In the genomic region with DNA sequence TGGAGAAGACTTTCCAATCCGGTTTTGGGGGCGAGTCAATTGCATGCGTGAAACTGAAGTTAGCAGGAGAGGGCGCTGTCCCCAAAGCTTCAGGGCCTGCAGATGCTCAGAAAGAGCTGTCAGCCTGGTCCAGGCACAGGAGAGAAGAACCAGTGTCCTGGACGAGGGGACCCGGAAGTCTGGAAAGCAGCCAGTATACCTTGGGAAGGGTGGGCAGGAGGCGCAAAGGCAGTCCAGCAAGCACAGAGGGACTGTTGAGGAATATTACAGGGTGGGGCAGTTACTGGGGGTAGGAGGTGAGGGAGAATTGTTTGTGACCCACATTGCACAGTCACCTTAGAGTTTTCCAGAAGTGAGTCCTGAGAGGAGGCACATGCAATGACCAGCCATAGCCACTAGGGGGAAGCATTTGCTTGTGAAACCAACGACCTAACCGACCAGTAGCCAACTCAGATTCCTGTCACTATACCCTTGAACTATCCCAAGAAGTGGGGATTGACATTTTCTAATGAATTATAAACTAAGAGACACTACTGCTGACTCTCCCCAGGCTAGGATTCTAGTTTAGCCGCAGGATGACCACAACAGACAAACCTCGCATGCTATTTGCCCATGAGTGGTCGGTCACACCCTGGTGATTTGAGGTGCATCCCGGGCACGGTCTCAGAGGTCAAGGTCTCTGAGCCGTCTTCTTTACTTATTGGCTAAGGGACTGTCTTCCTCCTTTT, we compare ENCODE assay signal across 8 cellular contexts.
DNase-seq lines count a peak whose midpoint lies in the region; ATAC-seq and TF ChIP-seq lines count a peak whose summit lies in the region.

No MANE protein-coding gene starts in this region.

- TF ChIP-seq POLR2A in heart left ventricle (IDR thresholded peaks at IDR 0.05), result no peak

- DNase-seq in GM12865 (ENCODE audit: low read depth) (peak; percentile 74), HAP-1 (ENCODE audit: low spot score in 2 of 2) (peak; percentile 66 to 85), SK-N-DZ (ENCODE audit: low spot score) (peak; percentile 67), heart left ventricle (peak in 4 of 5 donors; percentile 64 to 74 (median 66)), pulmonary artery endothelial cell (ENCODE audit: low read depth, low spot score) (peak; percentile 29), GDM1 (lab: John Stamatoyannopoulos, UW) (no peak)
- peak; percentile 45 for DNase-seq in activated naive CD8-positive, alpha-beta T cell treated with anti-CD3 and anti-CD28 coated beads for 36 hours

- no peaks in the 10 kb centered on the region for H3K36me3 Mint-ChIP-seq in activated naive CD8-positive, alpha-beta T cell treated with anti-CD3 and anti-CD28 coated beads for 36 hours

- H3K9ac ChIP-seq in Loucy (ENCODE audit: low read depth, low read length, poor library complexity, severe bottlenecking), result no peak overlapping the region

- no peaks in the 10 kb centered on the region for H3K9me3 Mint-ChIP-seq in activated naive CD8-positive, alpha-beta T cell treated with anti-CD3 and anti-CD28 coated beads for 36 hours

- no peaks in the 10 kb centered on the region for H4K20me1 ChIP-seq in Loucy (ENCODE audit: insufficient read depth, low read length, poor library complexity, severe bottlenecking)

- H3K9me2 ChIP-seq in Loucy (replicated peaks; ENCODE audit: low read depth, low read length), result no peaks in the 10 kb centered on the region

- H3K27ac ChIP-seq in heart left ventricle, result peak overlapping the region in 3 of 12 donors; percentile 12 to 47 (median 45)

- H3K27me3 ChIP-seq in HAP-1 (ENCODE audit: low read depth) (no peaks in the 10 kb centered on the region), Loucy (ENCODE audit: insufficient read depth, low read length, poor library complexity, severe bottlenecking) (no peaks in the 10 kb centered on the region), heart left ventricle (no peaks in the 10 kb centered on the region)

- intact Hi-C loops in heart left ventricle (cut with DNase I), result loop anchor here in 5 of 10 donors (5.0 to 10.0 kb wide), 3 partner anchors 135 to 1477 kb away; no protein-coding TSS in a partner anchor

- in situ Hi-C loops in HAP-1 (cut with MboI; ENCODE audit: low sequenced_read_pairs), result no loop called here

- no peak overlapping the region for H2AFZ ChIP-seq in Loucy (ENCODE audit: low read length)

- H3K4me3 ChIP-seq in GM12865 (ENCODE audit: low read depth, low read length), result no peak overlapping the region
- H3K4me3 ChIP-seq in HAP-1, result no peak overlapping the region
- no peak overlapping the region for H3K4me3 ChIP-seq in Loucy (ENCODE audit: low read length, poor library complexity, severe bottlenecking)
- no peak overlapping the region for H3K4me3 ChIP-seq in heart left ventricle

- no peaks in the 10 kb centered on the region for H3F3A ChIP-seq in Loucy (ENCODE audit: low read depth)

- TF ChIP-seq CTCF in GM12865 (IDR thresholded peaks at IDR 0.05; ENCODE audit: insufficient read depth, low read depth, low read length, missing control alignments) (peak; percentile 97), Loucy (conservative IDR thresholded peaks at IDR 0.05; ENCODE audit: low read length) (peak; percentile 91), heart left ventricle (IDR thresholded peaks at IDR 0.05) (peak; percentile 89 to 96 (median 94))

- H3K4me2 ChIP-seq in Loucy (ENCODE audit: low read depth, low read length, poor library complexity, severe bottlenecking), result no peak overlapping the region

- no peak overlapping the region for H3K4me3 Mint-ChIP-seq in activated naive CD8-positive, alpha-beta T cell treated with anti-CD3 and anti-CD28 coated beads for 36 hours

- H3K79me2 ChIP-seq in Loucy (ENCODE audit: insufficient read depth, low read length), result no peaks in the 10 kb centered on the region

- ATAC-seq in heart left ventricle, result peak; percentile 72 to 95 (median 90)

- no peaks in the 10 kb centered on the region for H3K36me3 ChIP-seq in HAP-1 (replicated peaks)
- H3K36me3 ChIP-seq in Loucy (ENCODE audit: insufficient read depth, low read length), result no peaks in the 10 kb centered on the region
- no peaks in the 10 kb centered on the region for H3K36me3 ChIP-seq in heart left ventricle

- WGBS in heart left ventricle, 4 donors, result 48 to 52% (median 50%) methylated on average over 15 of the region's 15 CpGs

- H3K27ac Mint-ChIP-seq in activated naive CD8-positive, alpha-beta T cell treated with anti-CD3 and anti-CD28 coated beads for 36 hours, result no peak overlapping the region

- H3K4me1 Mint-ChIP-seq in activated naive CD8-positive, alpha-beta T cell treated with anti-CD3 and anti-CD28 coated beads for 36 hours, result no peaks in the 10 kb centered on the region

- no peaks in the 10 kb centered on the region for H3K9me3 ChIP-seq in HAP-1
- H3K9me3 ChIP-seq in Loucy (ENCODE audit: insufficient read depth, low read depth, low read length), result no peaks in the 10 kb centered on the region
- H3K9me3 ChIP-seq in heart left ventricle, result no peaks in the 10 kb centered on the region

- peaks cover 3% of the 10 kb centered on the region for H3K27me3 Mint-ChIP-seq in activated naive CD8-positive, alpha-beta T cell treated with anti-CD3 and anti-CD28 coated beads for 36 hours

- H3K4me1 ChIP-seq in HAP-1 (no peaks in the 10 kb centered on the region), Loucy (ENCODE audit: insufficient read depth, low read length, poor library complexity, severe bottlenecking) (no peaks in the 10 kb centered on the region), heart left ventricle (peaks cover 0 to 2% (median 0%) of the 10 kb centered on the region in 12 donors)
